16 cellular contexts compared by ENCODE assay signal in the genomic region with DNA sequence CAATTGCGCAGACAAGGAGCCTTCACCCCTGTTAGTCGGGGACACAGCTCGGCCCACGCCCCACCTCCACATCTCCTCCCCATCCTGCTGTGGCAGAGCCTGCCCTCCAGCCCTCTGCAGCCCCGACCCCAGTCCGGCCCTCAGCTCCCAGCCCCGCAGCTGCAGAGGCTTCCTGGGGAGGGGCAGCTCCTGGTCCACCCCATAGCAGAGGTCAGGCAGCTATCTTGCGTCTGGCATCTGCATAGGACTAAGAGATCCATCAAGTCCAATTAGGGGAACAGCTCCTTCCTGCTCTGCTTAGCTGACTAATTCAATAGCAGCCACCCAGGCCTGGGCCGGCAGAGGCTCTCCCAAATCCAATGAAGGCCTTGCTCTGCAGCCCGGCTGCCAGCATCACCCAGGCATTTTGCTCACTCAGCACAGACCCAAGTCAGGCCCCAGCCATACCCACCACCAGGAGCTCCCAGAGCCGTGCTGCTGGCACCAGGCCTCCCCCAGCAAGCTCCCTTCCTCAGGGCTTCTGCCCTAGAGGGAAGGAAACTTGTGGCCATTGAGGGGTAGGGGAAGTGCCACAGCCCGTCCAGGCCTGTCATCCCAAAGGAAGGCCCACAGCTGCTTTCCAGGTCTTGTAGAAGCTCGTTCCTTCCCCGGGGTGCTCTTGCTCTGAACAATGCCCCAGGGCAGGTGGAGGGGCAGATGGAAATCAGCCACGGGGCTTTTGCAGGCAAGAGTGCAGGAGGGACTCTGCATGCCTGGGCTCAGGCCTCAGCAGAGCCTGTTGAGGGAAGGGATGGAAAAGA.
DNase-seq lines count a peak whose midpoint lies in the region; ATAC-seq and TF ChIP-seq lines count a peak whose summit lies in the region.
"Had no signal": no experiment of that assay in that cellular context is flagged by ENCODE, and none has a peak within 500 bp of the region (broad histone marks: within the 10 kb centered on the region; RNA-seq: fewer than 3 reads in every experiment).

No MANE protein-coding gene starts in this region.

- no peaks in the 10 kb centered on the region for H4K20me1 ChIP-seq in Karpas-422 (ENCODE audit: insufficient read depth, low read depth, low read length)

- H3K27me3 Mint-ChIP-seq in activated T-cell treated with anti-CD3 and anti-CD28 coated beads, Interleukin-2, amount 50 U/mL, for 24 hours, result no peaks in the 10 kb centered on the region
- peaks cover 7% of the 10 kb centered on the region for H3K27me3 Mint-ChIP-seq in activated T-cell treated with anti-CD3 and anti-CD28 coated beads, Interleukin-2, amount 50 U/mL, for 4 hours (ENCODE audit: low read depth)
- H3K27me3 Mint-ChIP-seq in activated B cell treated with CpG ODN at 0.5 μM for 24 hours, result peaks cover 5% of the 10 kb centered on the region

- TF ChIP-seq CTCF in activated B cell treated with CpG ODN at 0.5 μM for 24 hours (IDR thresholded peaks at IDR 0.05), result no peak

- H2AFZ ChIP-seq in Karpas-422 (ENCODE audit: low read length), result no peak overlapping the region

- H3K9me3 ChIP-seq in Karpas-422 (ENCODE audit: low read length), result no peaks in the 10 kb centered on the region
- H3K9me3 ChIP-seq: heart left ventricle had no signal

- no peak overlapping the region for H3K9ac ChIP-seq in Karpas-422 (ENCODE audit: low read length)

- H3K9me2 ChIP-seq in Karpas-422 (replicated peaks; ENCODE audit: insufficient read depth, low read length), result no peaks in the 10 kb centered on the region

- H3K4me3 Mint-ChIP-seq in activated T-cell treated with anti-CD3 and anti-CD28 coated beads, Interleukin-2, amount 50 U/mL, for 24 hours, result no peak overlapping the region
- no peak overlapping the region for H3K4me3 Mint-ChIP-seq in activated T-cell treated with anti-CD3 and anti-CD28 coated beads, Interleukin-2, amount 50 U/mL, for 4 hours
- no peak overlapping the region for H3K4me3 Mint-ChIP-seq in activated B cell treated with CpG ODN at 0.5 μM for 24 hours
- no peak overlapping the region for H3K4me3 Mint-ChIP-seq in stimulated activated effector memory CD8-positive, alpha-beta T cell treated with anti-CD3 and anti-CD28 coated beads, Interleukin-12 subunit alpha, Interleukin-12 subunit beta, amount 100 ng/mL, for 72 hours
- H3K4me3 Mint-ChIP-seq: activated naive CD4-positive, alpha-beta T cell treated with anti-CD3 and anti-CD28 coated beads, Interleukin-2, amount 50 U/mL, for 24 hours; nephron progenitor cell; T-helper 17 cell had no signal

- H3K4me2 ChIP-seq in Karpas-422 (ENCODE audit: low read depth, low read length, poor library complexity, severe bottlenecking), result no peak overlapping the region

- H3K36me3 ChIP-seq in Karpas-422 (ENCODE audit: insufficient read depth, low read length), result no peaks in the 10 kb centered on the region
- H3K36me3 ChIP-seq: heart left ventricle had no signal

- intact Hi-C loops in activated B cell treated with CpG ODN at 0.5 μM for 24 hours (cut with micrococcal nuclease), result no loop called here

- no peak overlapping the region for H3K27ac Mint-ChIP-seq in activated T-cell treated with anti-CD3 and anti-CD28 coated beads, Interleukin-2, amount 50 U/mL, for 24 hours
- H3K27ac Mint-ChIP-seq in activated B cell treated with CpG ODN at 0.5 μM for 24 hours, result no peak overlapping the region
- peak overlapping the region; percentile 59 for H3K27ac Mint-ChIP-seq in stimulated activated effector memory CD8-positive, alpha-beta T cell treated with anti-CD3 and anti-CD28 coated beads, Interleukin-12 subunit alpha, Interleukin-12 subunit beta, amount 100 ng/mL, for 72 hours
- H3K27ac Mint-ChIP-seq: activated naive CD4-positive, alpha-beta T cell treated with anti-CD3 and anti-CD28 coated beads, Interleukin-2, amount 50 U/mL, for 24 hours; nephron progenitor cell; T-helper 17 cell had no signal

- no peak overlapping the region for H3K27ac ChIP-seq in Karpas-422 (ENCODE audit: low read length)
- H3K27ac ChIP-seq: heart left ventricle had no signal

- H3K79me2 ChIP-seq in Karpas-422 (ENCODE audit: low read length), result no peaks in the 10 kb centered on the region

- H3K4me1 ChIP-seq in Karpas-422 (ENCODE audit: low read length), result no peaks in the 10 kb centered on the region
- H3K4me1 ChIP-seq: heart left ventricle had no signal

- H3K4me3 ChIP-seq in Karpas-422 (ENCODE audit: low read length), result no peak overlapping the region
- H3K4me3 ChIP-seq: heart left ventricle had no signal

- H3K4me1 Mint-ChIP-seq in activated T-cell treated with anti-CD3 and anti-CD28 coated beads, Interleukin-2, amount 50 U/mL, for 24 hours (ENCODE audit: low read depth), result no peaks in the 10 kb centered on the region
- no peaks in the 10 kb centered on the region for H3K4me1 Mint-ChIP-seq in activated T-cell treated with anti-CD3 and anti-CD28 coated beads, Interleukin-2, amount 50 U/mL, for 4 hours (ENCODE audit: low read depth)
- no peaks in the 10 kb centered on the region for H3K4me1 Mint-ChIP-seq in activated B cell treated with CpG ODN at 0.5 μM for 24 hours
- no peaks in the 10 kb centered on the region for H3K4me1 Mint-ChIP-seq in stimulated activated effector memory CD8-positive, alpha-beta T cell treated with anti-CD3 and anti-CD28 coated beads, Interleukin-12 subunit alpha, Interleukin-12 subunit beta, amount 100 ng/mL, for 72 hours
- H3K4me1 Mint-ChIP-seq: activated naive CD4-positive, alpha-beta T cell treated with anti-CD3 and anti-CD28 coated beads, Interleukin-2, amount 50 U/mL, for 24 hours; T-helper 17 cell had no signal

- no peaks in the 10 kb centered on the region for H3K36me3 Mint-ChIP-seq in activated T-cell treated with anti-CD3 and anti-CD28 coated beads, Interleukin-2, amount 50 U/mL, for 24 hours (ENCODE audit: low read depth)
- no peaks in the 10 kb centered on the region for H3K36me3 Mint-ChIP-seq in activated T-cell treated with anti-CD3 and anti-CD28 coated beads, Interleukin-2, amount 50 U/mL, for 4 hours (ENCODE audit: insufficient read depth)
- H3K36me3 Mint-ChIP-seq in activated B cell treated with CpG ODN at 0.5 μM for 24 hours (ENCODE audit: low read depth), result no peaks in the 10 kb centered on the region
- no peaks in the 10 kb centered on the region for H3K36me3 Mint-ChIP-seq in stimulated activated effector memory CD8-positive, alpha-beta T cell treated with anti-CD3 and anti-CD28 coated beads, Interleukin-12 subunit alpha, Interleukin-12 subunit beta, amount 100 ng/mL, for 72 hours
- H3K36me3 Mint-ChIP-seq: activated naive CD4-positive, alpha-beta T cell treated with anti-CD3 and anti-CD28 coated beads, Interleukin-2, amount 50 U/mL, for 24 hours had no signal

- peak; percentile 23 for DNase-seq in activated T-cell treated with anti-CD3 and anti-CD28 coated beads, Interleukin-2, amount 50 U/mL, for 24 hours
- DNase-seq in activated T-cell treated with anti-CD3 and anti-CD28 coated beads, Interleukin-2, amount 50 U/mL, for 4 hours, result no peak
- DNase-seq in activated B cell treated with CpG ODN at 0.5 μM for 24 hours (peak; percentile 11), left lobe of liver (ENCODE audit: low spot score) (peak; percentile 33), Karpas-422 (no peak), Ammon's horn (ENCODE audit: low spot score) (no peak)
- DNase-seq in stimulated activated effector memory CD8-positive, alpha-beta T cell treated with anti-CD3 and anti-CD28 coated beads, Interleukin-12 subunit alpha, Interleukin-12 subunit beta, amount 100 ng/mL, for 72 hours (ENCODE audit: low spot score in 2 of 2), result peak; percentile 1 to 40
- DNase-seq: activated CD4-positive, alpha-beta T cell treated with anti-CD3 and anti-CD28 coated beads, Interleukin-2, amount 50 U/mL, for 1 hour; COR-L47; NCI-H1417; nephron progenitor cell; PC-3 had no signal

- H3K27me3 ChIP-seq in Karpas-422 (ENCODE audit: low read length), result no peaks in the 10 kb centered on the region

- POLR2A ChIA-PET in activated B cell treated with CpG ODN at 0.5 μM for 24 hours (lab: Charles Lee), result no interaction called here

- CTCF ChIA-PET in activated B cell treated with CpG ODN at 0.5 μM for 24 hours (lab: Charles Lee), result no interaction called here

- H3K9me3 Mint-ChIP-seq in activated T-cell treated with anti-CD3 and anti-CD28 coated beads, Interleukin-2, amount 50 U/mL, for 24 hours, result no peaks in the 10 kb centered on the region
- no peaks in the 10 kb centered on the region for H3K9me3 Mint-ChIP-seq in activated T-cell treated with anti-CD3 and anti-CD28 coated beads, Interleukin-2, amount 50 U/mL, for 4 hours
- no peaks in the 10 kb centered on the region for H3K9me3 Mint-ChIP-seq in activated B cell treated with CpG ODN at 0.5 μM for 24 hours
- H3K9me3 Mint-ChIP-seq in stimulated activated effector memory CD8-positive, alpha-beta T cell treated with anti-CD3 and anti-CD28 coated beads, Interleukin-12 subunit alpha, Interleukin-12 subunit beta, amount 100 ng/mL, for 72 hours, result no peaks in the 10 kb centered on the region
- H3K9me3 Mint-ChIP-seq: activated naive CD4-positive, alpha-beta T cell treated with anti-CD3 and anti-CD28 coated beads, Interleukin-2, amount 50 U/mL, for 24 hours; nephron progenitor cell had no signal

- no peak for ATAC-seq in activated T-cell treated with anti-CD3 and anti-CD28 coated beads, Interleukin-2, amount 50 U/mL, for 4 hours
- ATAC-seq in activated B cell treated with CpG ODN at 0.5 μM for 24 hours (ENCODE audit: low read depth), result no peak
- ATAC-seq in left lobe of liver, result no peak
- peak; percentile 33 for ATAC-seq in stimulated activated effector memory CD8-positive, alpha-beta T cell treated with anti-CD3 and anti-CD28 coated beads, Interleukin-12 subunit alpha, Interleukin-12 subunit beta, amount 100 ng/mL, for 72 hours
- ATAC-seq in GM21723 (IDR thresholded peaks at IDR 0.05; ENCODE audit: unreplicated experiment), result no peak
- ATAC-seq: heart left ventricle, PC-3, T-helper 17 cell had no signal

Comparison
In these comparisons a context has a peak if more than half of its experiments do, and no peak if none do; other contexts are left out.
1. DNase-seq: peak in activated T-cell treated with anti-CD3 and anti-CD28 coated beads, Interleukin-2, amount 50 U/mL, for 24 hours (single experiment), activated B cell treated with CpG ODN at 0.5 μM for 24 hours (single experiment), left lobe of liver (single experiment) and stimulated activated effector memory CD8-positive, alpha-beta T cell treated with anti-CD3 and anti-CD28 coated beads, Interleukin-12 subunit alpha, Interleukin-12 subunit beta, amount 100 ng/mL, for 72 hours (2 of 2); none in activated T-cell treated with anti-CD3 and anti-CD28 coated beads, Interleukin-2, amount 50 U/mL, for 4 hours (single experiment), Karpas-422 (single experiment) and Ammon's horn (single experiment).